In the genomic region with DNA sequence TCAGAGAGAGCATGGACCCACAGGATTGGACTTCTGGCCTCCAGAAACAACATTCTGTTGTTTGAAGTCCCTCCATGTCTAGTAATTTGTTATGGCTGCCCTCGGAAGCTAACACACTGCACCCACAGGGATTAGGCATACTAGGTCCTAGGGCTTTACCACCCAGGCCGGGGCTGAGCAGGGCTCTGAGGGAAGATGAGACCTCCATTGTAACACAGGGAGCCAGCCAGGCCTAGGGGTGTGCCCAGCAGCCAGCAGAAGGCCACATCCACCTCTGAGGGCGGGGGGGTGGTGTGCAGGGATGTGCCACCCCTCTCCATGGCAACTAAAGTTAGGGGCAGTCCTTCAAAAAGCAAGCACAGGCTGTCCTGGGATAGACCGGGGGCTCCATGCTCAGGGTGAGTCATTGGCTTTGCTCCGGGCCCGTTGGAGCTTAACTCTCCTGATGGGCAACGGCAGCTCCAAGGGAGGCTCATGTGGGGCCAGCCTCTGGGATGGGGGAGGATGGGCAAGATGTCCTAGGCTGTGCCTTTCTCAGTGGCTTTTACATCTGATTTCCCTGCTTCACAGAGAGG, we compare ENCODE assay signal across 19 cellular contexts.
"Had no signal": no experiment of that assay in that cellular context is flagged by ENCODE, and none has a peak within 500 bp of the region (broad histone marks: within the 10 kb centered on the region; RNA-seq: fewer than 3 reads in every experiment).

No MANE protein-coding gene starts in this region.

- H3K9me3 ChIP-seq: body of pancreas, colonic mucosa, right lobe of liver had no signal

- ATAC-seq: body of pancreas; natural killer cell; right lobe of liver; stimulated activated effector memory CD8-positive, alpha-beta T cell treated with anti-CD3 and anti-CD28 coated beads, Interleukin-12 subunit alpha, Interleukin-12 subunit beta, amount 100 ng/mL, for 72 hours had no signal

- H3K4me3 Mint-ChIP-seq: activated CD4-positive, alpha-beta memory T cell treated with anti-CD3 and anti-CD28 coated beads, Interleukin-2, amount 10 ng/mL, durations not matched to agents 7 days and 5 days; activated CD4-positive, alpha-beta T cell treated with anti-CD3 and anti-CD28 coated beads, Interleukin-2, amount 10 ng/mL, durations not matched to agents 7 days and 5 days; activated T-cell treated with anti-CD3 and anti-CD28 coated beads, Interleukin-2, amount 50 U/mL, for 24 hours; memory B cell; natural killer cell; stimulated activated effector memory CD8-positive, alpha-beta T cell treated with anti-CD3 and anti-CD28 coated beads, Interleukin-12 subunit alpha, Interleukin-12 subunit beta, amount 100 ng/mL, for 72 hours; stimulated activated naive CD8-positive, alpha-beta T cell treated with anti-CD3 and anti-CD28 coated beads, Interleukin-15, Interleukin-2, amounts not matched to agents 100 ng/mL and 50 ng/mL, for 24 hours had no signal

- DNase-seq: activated CD4-positive, alpha-beta memory T cell treated with anti-CD3 and anti-CD28 coated beads, Interleukin-2, amount 10 ng/mL, durations not matched to agents 7 days and 5 days; activated CD4-positive, alpha-beta T cell treated with anti-CD3 and anti-CD28 coated beads for 1 hour; activated CD4-positive, alpha-beta T cell treated with anti-CD3 and anti-CD28 coated beads, Interleukin-2, amount 10 ng/mL, durations not matched to agents 7 days and 5 days; activated gamma-delta T cell; activated naive CD4-positive, alpha-beta T cell treated with anti-CD3 and anti-CD28 coated beads, Interleukin-2, amount 50 U/mL, for 16 hours; activated T-cell treated with anti-CD3 and anti-CD28 coated beads, Interleukin-2, amount 50 U/mL, for 24 hours; anterior cingulate cortex; body of pancreas; cerebellar nuclear complex; effector CD8-positive, alpha-beta T cell; natural killer cell; right lobe of liver; stimulated activated CD4-positive, alpha-beta T cell treated with anti-CD3 and anti-CD28 coated beads, Interleukin-4, amount 100 ng/mL, for 24 hours; T-helper 2 cell had no signal

- H3K36me3 ChIP-seq: colonic mucosa, right lobe of liver had no signal

- H3K27ac ChIP-seq: body of pancreas, colonic mucosa, right lobe of liver, skin epidermis had no signal

- H3K27ac Mint-ChIP-seq: activated CD4-positive, alpha-beta memory T cell treated with anti-CD3 and anti-CD28 coated beads, Interleukin-2, amount 10 ng/mL, durations not matched to agents 7 days and 5 days; activated CD4-positive, alpha-beta T cell treated with anti-CD3 and anti-CD28 coated beads, Interleukin-2, amount 10 ng/mL, durations not matched to agents 7 days and 5 days; activated T-cell treated with anti-CD3 and anti-CD28 coated beads, Interleukin-2, amount 50 U/mL, for 24 hours; memory B cell; natural killer cell; stimulated activated effector memory CD8-positive, alpha-beta T cell treated with anti-CD3 and anti-CD28 coated beads, Interleukin-12 subunit alpha, Interleukin-12 subunit beta, amount 100 ng/mL, for 72 hours; stimulated activated naive CD8-positive, alpha-beta T cell treated with anti-CD3 and anti-CD28 coated beads, Interleukin-15, Interleukin-2, amounts not matched to agents 100 ng/mL and 50 ng/mL, for 24 hours had no signal

- H3K4me1 Mint-ChIP-seq: activated CD4-positive, alpha-beta memory T cell treated with anti-CD3 and anti-CD28 coated beads, Interleukin-2, amount 10 ng/mL, durations not matched to agents 7 days and 5 days; activated CD4-positive, alpha-beta T cell treated with anti-CD3 and anti-CD28 coated beads, Interleukin-2, amount 10 ng/mL, durations not matched to agents 7 days and 5 days; natural killer cell; stimulated activated effector memory CD8-positive, alpha-beta T cell treated with anti-CD3 and anti-CD28 coated beads, Interleukin-12 subunit alpha, Interleukin-12 subunit beta, amount 100 ng/mL, for 72 hours had no signal

- H3K36me3 Mint-ChIP-seq: memory B cell; natural killer cell; stimulated activated effector memory CD8-positive, alpha-beta T cell treated with anti-CD3 and anti-CD28 coated beads, Interleukin-12 subunit alpha, Interleukin-12 subunit beta, amount 100 ng/mL, for 72 hours had no signal

- H3K9me3 Mint-ChIP-seq: activated CD4-positive, alpha-beta memory T cell treated with anti-CD3 and anti-CD28 coated beads, Interleukin-2, amount 10 ng/mL, durations not matched to agents 7 days and 5 days; activated CD4-positive, alpha-beta T cell treated with anti-CD3 and anti-CD28 coated beads, Interleukin-2, amount 10 ng/mL, durations not matched to agents 7 days and 5 days; activated T-cell treated with anti-CD3 and anti-CD28 coated beads, Interleukin-2, amount 50 U/mL, for 24 hours; natural killer cell; stimulated activated effector memory CD8-positive, alpha-beta T cell treated with anti-CD3 and anti-CD28 coated beads, Interleukin-12 subunit alpha, Interleukin-12 subunit beta, amount 100 ng/mL, for 72 hours; stimulated activated naive CD8-positive, alpha-beta T cell treated with anti-CD3 and anti-CD28 coated beads, Interleukin-15, Interleukin-2, amounts not matched to agents 100 ng/mL and 50 ng/mL, for 24 hours had no signal

- H3K4me1 ChIP-seq: body of pancreas, colonic mucosa, right lobe of liver had no signal

- H3K4me3 ChIP-seq: body of pancreas, colonic mucosa, right lobe of liver, skin epidermis had no signal

- H3K27me3 ChIP-seq: body of pancreas, colonic mucosa, right lobe of liver had no signal
